ENCODE assay signal across 26 cellular contexts in genomic region chr17:36667922-36668321, GRCh38.
DNase-seq lines count a peak whose midpoint lies in the region; ATAC-seq, FAIRE-seq and TF ChIP-seq lines count a peak whose summit lies in the region.
"Had no signal": no experiment of that assay in that cellular context is flagged by ENCODE, and none has a peak within 500 bp of the region (broad histone marks: within the 10 kb centered on the region; RNA-seq: fewer than 3 reads in every experiment).

No MANE protein-coding gene starts in this region.

- no peaks in the 10 kb centered on the region for H3K79me2 ChIP-seq in HCT116 (ENCODE audit: insufficient read depth, low read length)
- no peaks in the 10 kb centered on the region for H3K79me2 ChIP-seq in trophoblast cell (ENCODE audit: control insufficient read depth, insufficient read depth, low read length, poor library complexity)

- intact Hi-C loops in HCT116 (cut with micrococcal nuclease) = no loop called here

- no peaks in the 10 kb centered on the region for H3K36me3 Mint-ChIP-seq in activated naive CD4-positive, alpha-beta T cell treated with anti-CD3 and anti-CD28 coated beads, Interleukin-2, amount 50 U/mL, for 72 hours
- H3K36me3 Mint-ChIP-seq: CD14-positive monocyte had no signal

- H2AFZ ChIP-seq in HCT116 (ENCODE audit: low read depth, low read length, poor library complexity, severe bottlenecking) (no peak overlapping the region), trophoblast cell (ENCODE audit: insufficient read depth, low read length, poor library complexity) (no peak overlapping the region)

- H3K36me3 ChIP-seq in HCT116 (ENCODE audit: control insufficient read depth in 1 of 2, insufficient read depth in 2 of 2, low read length in 2 of 2) (no peaks in the 10 kb centered on the region), trophoblast cell (ENCODE audit: control insufficient read depth in 1 of 2, insufficient read depth in 2 of 2, low read length in 2 of 2) (no peaks in the 10 kb centered on the region)

- H3K27me3 ChIP-seq in HCT116 (ENCODE audit: insufficient read depth, low read length) (0 out of 2 replicates have a peak, but pooled peaks cover 3% of the 10 kb centered on the region), trophoblast cell (ENCODE audit: insufficient read depth, low read length) (no peaks in the 10 kb centered on the region)

- WGBS in trophoblast cell (ENCODE audit: extremely low coverage, insufficient coverage, insufficient read length) = no CpG with 5 or more reads among the region's 2 CpGs

- H4K8ac ChIP-seq in trophoblast cell (ENCODE audit: low read depth, low read length) = no peak overlapping the region

- H2AK5ac ChIP-seq in trophoblast cell (ENCODE audit: low read length) = no peak overlapping the region

- no peak overlapping the region for H4K12ac ChIP-seq in trophoblast cell (ENCODE audit: low read depth, low read length)

- no peaks in the 10 kb centered on the region for H3K9me3 ChIP-seq in HCT116 (ENCODE audit: control insufficient read depth in 1 of 2, insufficient read depth in 1 of 2, low read depth in 1 of 2, low read length in 2 of 2)
- no peaks in the 10 kb centered on the region for H3K9me3 ChIP-seq in trophoblast cell (ENCODE audit: insufficient read depth, low read depth, low read length)
- H3K9me3 ChIP-seq: A549 had no signal

- H3K14ac ChIP-seq in trophoblast cell (ENCODE audit: low read length) = no peak overlapping the region

- H3K79me1 ChIP-seq in trophoblast cell (ENCODE audit: low read length) = no peaks in the 10 kb centered on the region

- H3K4ac ChIP-seq in trophoblast cell (ENCODE audit: low read depth, low read length) = no peak overlapping the region

- H3K4me3 ChIP-seq in HCT116 (replicated peaks in 1 of 2; ENCODE audit: low read depth in 1 of 2, low read length in 2 of 2) (no peak overlapping the region), epithelial cell of esophagus (ENCODE audit: low read length) (no peak overlapping the region), trophoblast cell (ENCODE audit: low read depth, low read length) (peak overlapping the region; percentile 16)
- H3K4me3 ChIP-seq: A549, SK-N-MC had no signal

- no TSS peak for BruUV-seq in HCT116 (replicated peaks; lab: Mats Ljungman, UMichigan)

- no peaks in the 10 kb centered on the region for H3K9me3 Mint-ChIP-seq in activated naive CD4-positive, alpha-beta T cell treated with anti-CD3 and anti-CD28 coated beads, Interleukin-2, amount 50 U/mL, for 72 hours

- H2BK12ac ChIP-seq in trophoblast cell (ENCODE audit: low read length) = no peak overlapping the region

- POLR2A ChIA-PET in HCT116 (lab: Charles Lee) = no interaction called here

- TF ChIP-seq POLR2A in HCT116 (IDR thresholded peaks at IDR 0.05; ENCODE audit: borderline replicate concordance, extremely low read depth, insufficient read depth, insufficient read length) = no peak
- no peak for TF ChIP-seq POLR2A in GM12891 (IDR thresholded peaks at IDR 0.05; ENCODE audit: low read depth, low read length)

- no peak overlapping the region for H3K27ac Mint-ChIP-seq in activated naive CD4-positive, alpha-beta T cell treated with anti-CD3 and anti-CD28 coated beads, Interleukin-2, amount 50 U/mL, for 72 hours
- H3K27ac Mint-ChIP-seq: B cell, CD14-positive monocyte had no signal

- CTCF ChIA-PET in HCT116 (lab: Charles Lee) = no interaction called here

- H3K23ac ChIP-seq in trophoblast cell (ENCODE audit: low read length) = no peak overlapping the region

- DNase-seq in activated naive CD4-positive, alpha-beta T cell treated with anti-CD3 and anti-CD28 coated beads, Interleukin-2, amount 50 U/mL, for 72 hours (ENCODE audit: low spot score in 2 of 2) = no peak
- DNase-seq in activated naive CD4-positive, alpha-beta T cell treated with Interleukin-2 at 50 U/mL for 16 hours = no peak
- DNase-seq in HCT116 (ENCODE audit: low read depth, low spot score) = no peak
- DNase-seq in epithelial cell of esophagus (ENCODE audit: low read depth) = peak; percentile 24
- DNase-seq in trophoblast cell = peak in 1 of 2 donors; percentile 31
- DNase-seq in GM12891 (ENCODE audit: insufficient read length, low spot score) = no peak
- no peak for DNase-seq in HTR-8/SVneo (ENCODE audit: insufficient read length, low spot score)
- DNase-seq: GOT3, HCEC 1CT, IMR-90, MV-4-11, NCI-H1105 treated with DMSO at 0.1 percent for 48 hours, NCI-H1694, NCI-H2081, NCI-H446 treated with DMSO at 0.1 percent for 48 hours, NCI-H69, SHP77 treated with DMSO at 0.1 percent for 48 hours had no signal

- no peaks in the 10 kb centered on the region for H4K20me1 ChIP-seq in HCT116 (ENCODE audit: insufficient read depth)

- H3K4me1 ChIP-seq in HCT116 (ENCODE audit: control insufficient read depth in 1 of 2, insufficient read depth in 2 of 2, low read length in 2 of 2) = peaks cover 0 to 17% of the 10 kb centered on the region in 2 experiments; a peak in 2 of 4 replicates
- peaks cover 2 to 3% of the 10 kb centered on the region in 2 experiments for H3K4me1 ChIP-seq in trophoblast cell (ENCODE audit: control insufficient read depth in 1 of 2, insufficient read depth in 2 of 2, low read length in 2 of 2)

- RAD21 ChIA-PET in HCT116 (lab: Charles Lee; ENCODE audit: low non-redundant PET in 1 of 2, low total read pairs in 2 of 2, uncharacterized antibody in 2 of 2, unreplicated experiment in 2 of 2) = no interaction called here

- no peak overlapping the region for H3K18ac ChIP-seq in trophoblast cell (ENCODE audit: low read length)

- peak overlapping the region; percentile 38; the same call in 1 of the 2 replicates for H3K4me2 ChIP-seq in HCT116 (ENCODE audit: low read length)
- no peak overlapping the region for H3K4me2 ChIP-seq in trophoblast cell (ENCODE audit: low read length)
- H3K4me2 ChIP-seq: A549, KMS-11 had no signal

- H3K9me2 ChIP-seq in HCT116 (ENCODE audit: insufficient read depth) = no peaks in the 10 kb centered on the region

- no peak for TF ChIP-seq RAD21 in HCT116 (IDR thresholded peaks at IDR 0.05; ENCODE audit: low read depth)

- no peak overlapping the region for H2BK120ac ChIP-seq in trophoblast cell (ENCODE audit: insufficient read depth, low read length, poor library complexity)

- no peak overlapping the region for H4K91ac ChIP-seq in trophoblast cell (ENCODE audit: low read depth, low read length)

- H3K27ac ChIP-seq in HCT116 (ENCODE audit: low read depth, low read length) (no peak overlapping the region), trophoblast cell (ENCODE audit: low read depth, low read length) (no peak overlapping the region)
- H3K27ac ChIP-seq: A549, KMS-11, RWPE1, SK-N-MC had no signal

- no peak for FAIRE-seq in GM12891 (lab: Jason Lieb, UNC)
- no peak for FAIRE-seq in HTR-8/SVneo (lab: Jason Lieb, UNC)
- FAIRE-seq: A549, D721Med, GM12892 had no signal

- H2BK5ac ChIP-seq in trophoblast cell (ENCODE audit: low read depth, low read length, poor library complexity) = no peak overlapping the region

- TF ChIP-seq CTCF in HCT116 (IDR thresholded peaks at IDR 0.05 in 2 of 3, conservative IDR thresholded peaks at IDR 0.05 in 1 of 3; ENCODE audit: borderline replicate concordance in 1 of 3, insufficient read depth in 1 of 3, low read depth in 2 of 3, low read length in 2 of 3) (no peak), epithelial cell of esophagus (IDR thresholded peaks at IDR 0.05; ENCODE audit: insufficient read depth, low read depth, low read length, missing control alignments) (no peak)

- ATAC-seq in activated naive CD4-positive, alpha-beta T cell treated with anti-CD3 and anti-CD28 coated beads, Interleukin-2, amount 50 U/mL, for 72 hours = peak; percentile 61 to 67
- ATAC-seq in HCT116 (peak; percentile 64; the same call in 1 of the 2 replicates), esophagus mucosa (no peak)
- ATAC-seq: A549 had no signal

- no peak overlapping the region for H3K9ac ChIP-seq in HCT116 (ENCODE audit: low read length)
- H3K9ac ChIP-seq in trophoblast cell (ENCODE audit: low read length) = no peak overlapping the region
- H3K9ac ChIP-seq: KMS-11 had no signal

TF ChIP-seq in HCT116, 20 proteins besides CTCF, POLR2A, EP300 and RAD21 (continues in another document):
- TF ChIP-seq TCF7L2 (IDR thresholded peaks at IDR 0.05; ENCODE audit: borderline replicate concordance, extremely low read depth, insufficient read depth, insufficient read length) = no peak
- no peak for TF ChIP-seq CBX3 (IDR thresholded peaks at IDR 0.05; ENCODE audit: low read depth)
- TF ChIP-seq ZFX (IDR thresholded peaks at IDR 0.05) = no peak
- no peak for TF ChIP-seq EZH2 (IDR thresholded peaks at IDR 0.05)
- no peak for TF ChIP-seq SIN3A (IDR thresholded peaks at IDR 0.05; ENCODE audit: low read depth)
- TF ChIP-seq ELF1 (IDR thresholded peaks at IDR 0.05; ENCODE audit: borderline replicate concordance, low read depth) = no peak
- no peak for TF ChIP-seq JUND (IDR thresholded peaks at IDR 0.05)
- TF ChIP-seq CEBPB (IDR thresholded peaks at IDR 0.05; ENCODE audit: low read depth) = no peak
- TF ChIP-seq ATF3 (IDR thresholded peaks at IDR 0.05) = no peak
- TF ChIP-seq MAX (IDR thresholded peaks at IDR 0.05) = no peak

TF ChIP-seq in GM12891, 5 proteins besides CTCF, POLR2A, EP300 and RAD21:
- no peak for TF ChIP-seq SPI1 (IDR thresholded peaks at IDR 0.05; ENCODE audit: low read depth, low read length)
- no peak for TF ChIP-seq POLR2AphosphoS5 (IDR thresholded peaks at IDR 0.05; ENCODE audit: low read depth, low read length)
- TF ChIP-seq PAX5 (IDR thresholded peaks at IDR 0.05; ENCODE audit: insufficient read depth, low read length, severe bottlenecking) = no peak
- no peak for TF ChIP-seq TAF1 (IDR thresholded peaks at IDR 0.05; ENCODE audit: low read depth, low read length)
- no peak for TF ChIP-seq POU2F2 (IDR thresholded peaks at IDR 0.05; ENCODE audit: low read depth, low read length)
